ENCODE assay signal across 7 cellular contexts in genomic region chrX:68146054-68146453, GRCh38.
A peak's percentile ranks its signal among the peaks of the same experiment; 100 is the strongest.
DNase-seq lines count a peak whose midpoint lies in the region; ATAC-seq, FAIRE-seq and TF ChIP-seq lines count a peak whose summit lies in the region.

No MANE protein-coding gene starts in this region.

- H3K9me3 ChIP-seq in H1 (ENCODE audit: insufficient read depth in 2 of 2, low read depth in 1 of 2, low read length in 1 of 2): no peaks in the 10 kb centered on the region

- H4K8ac ChIP-seq in H1 (ENCODE audit: extremely low read depth, insufficient read depth, low read length): no peak overlapping the region

- H4K91ac ChIP-seq in H1 (replicated peaks; ENCODE audit: insufficient read length, low read length): no peak overlapping the region

- POLR2A ChIA-PET in H1 (lab: Charles Lee; ENCODE audit: partially characterized antibody): no interaction called here

- no peak overlapping the region for H3K4ac ChIP-seq in H1 (replicated peaks; ENCODE audit: insufficient read length, low read depth, low read length)

- no peaks in the 10 kb centered on the region for H3K36me3 ChIP-seq in H1 (ENCODE audit: control insufficient read depth in 2 of 4, insufficient read depth in 4 of 4, low read length in 3 of 4)

- H3K18ac ChIP-seq in H1 (ENCODE audit: extremely low read depth, low read length): no peak overlapping the region

- peak; percentile 5 for TF ChIP-seq CTCF in GM20000 (IDR thresholded peaks at IDR 0.05; ENCODE audit: extremely low read depth, missing control alignments)
- peak in 2 of 3 experiments; percentile 14 to 41; a peak in 2 of 4 replicates for TF ChIP-seq CTCF in H1 (IDR thresholded peaks at IDR 0.05; ENCODE audit: control extremely low read depth in 1 of 3, insufficient read depth in 1 of 3, low read depth in 1 of 3, low read length in 3 of 3)

- H2AFZ ChIP-seq in H1 (ENCODE audit: low read length): no peak overlapping the region

- peak; percentile 7 for FAIRE-seq in H1 (lab: Jason Lieb, UNC)

- no peak overlapping the region for H4K5ac ChIP-seq in H1 (ENCODE audit: insufficient read length, low read depth, low read length)

- TF ChIP-seq POLR2A in H1 (IDR thresholded peaks at IDR 0.05; ENCODE audit: control extremely low read depth in 1 of 2, low read depth in 2 of 2, low read length in 2 of 2): no peak

- ATAC-seq in GM21447 (IDR thresholded peaks at IDR 0.05; ENCODE audit: unreplicated experiment): no peak

- H2BK120ac ChIP-seq in H1 (replicated peaks; ENCODE audit: low read depth, low read length): no peak overlapping the region

- DNase-seq in GM20000 (ENCODE audit: low spot score): no peak
- peak; percentile 11 to 59 for DNase-seq in NCI-H526 (lab: John Stamatoyannopoulos, UW)
- DNase-seq in H1 (ENCODE audit: low read depth in 1 of 2, low spot score in 2 of 2): no peak
- peak; percentile 11 for DNase-seq in pulmonary artery endothelial cell (ENCODE audit: low read depth, low spot score)
- no peak for DNase-seq in stimulated activated CD8-positive, alpha-beta memory T cell treated with anti-CD3 and anti-CD28 coated beads, Interleukin-4, amount 100 ng/mL, for 48 hours
- DNase-seq in middle frontal gyrus (ENCODE audit: extremely low spot score, low spot score): no peak

- H2AK5ac ChIP-seq in H1 (ENCODE audit: low read depth, low read length): no peak overlapping the region

- no peak overlapping the region for H3K56ac ChIP-seq in H1 (replicated peaks; ENCODE audit: insufficient read length, low read depth, low read length)

- no peak for TF ChIP-seq EP300 in H1 (IDR thresholded peaks at IDR 0.05; ENCODE audit: borderline replicate concordance in 1 of 2, low read depth in 2 of 2, low read length in 2 of 2)

- H3K4me2 ChIP-seq in H1 (ENCODE audit: insufficient read depth in 1 of 2, low read depth in 2 of 2, low read length in 2 of 2): no peak overlapping the region

- H3K4me1 ChIP-seq in H1 (replicated peaks in 1 of 4; ENCODE audit: control insufficient read depth in 3 of 4, insufficient read depth in 4 of 4, low read length in 3 of 4): no peaks in the 10 kb centered on the region

- no peak overlapping the region for H2BK15ac ChIP-seq in H1 (ENCODE audit: low read length)

- H3K27me3 ChIP-seq in H1 (replicated peaks in 1 of 4; ENCODE audit: control insufficient read depth in 3 of 4, extremely low read depth in 1 of 4, insufficient read depth in 3 of 4, low read length in 3 of 4): no peaks in the 10 kb centered on the region

- 29% methylated on average over 2 of the region's 2 CpGs; no CpG with 5 or more reads in 1 of the 2 experiments for WGBS in H1 (ENCODE audit: extremely low coverage in 1 of 2, insufficient coverage in 1 of 2, insufficient read length in 1 of 2, insufficient replicate concordance in 2 of 2, low coverage in 1 of 2, low lambda C conversion rate in 2 of 2, missing lambda C conversion rate in 1 of 2), 2 experiments

- H2BK5ac ChIP-seq in H1 (ENCODE audit: low read depth, low read length): no peak overlapping the region

- H3K14ac ChIP-seq in H1 (ENCODE audit: insufficient read length): no peak overlapping the region

- H2BK12ac ChIP-seq in H1 (ENCODE audit: low read depth, low read length): no peak overlapping the region

- no peaks in the 10 kb centered on the region for H3K79me2 ChIP-seq in H1 (ENCODE audit: control insufficient read depth in 1 of 2, insufficient read depth in 2 of 2, low read length in 2 of 2)

- no peak overlapping the region for H3K23ac ChIP-seq in H1 (ENCODE audit: insufficient read length)

- H3K27ac ChIP-seq in H1 (ENCODE audit: low read depth, low read length): no peak overlapping the region

- TF ChIP-seq RAD21 in H1 (IDR thresholded peaks at IDR 0.05 in 1 of 2, conservative IDR thresholded peaks at IDR 0.05 in 1 of 2; ENCODE audit: low read depth in 2 of 2, low read length in 2 of 2): peak; percentile 53 to 70

- no peak overlapping the region for H3K9ac ChIP-seq in H1 (replicated peaks in 1 of 4; ENCODE audit: extremely low read depth in 1 of 4, low read depth in 3 of 4, low read length in 3 of 4)

- H3K4me3 ChIP-seq in H1 (ENCODE audit: extremely low read depth in 1 of 4, insufficient read depth in 2 of 4, low read depth in 3 of 4, low read length in 4 of 4): no peak overlapping the region

- H4K20me1 ChIP-seq in H1 (replicated peaks in 1 of 2; ENCODE audit: control insufficient read depth in 1 of 2, insufficient read depth in 2 of 2, low read length in 2 of 2): no peaks in the 10 kb centered on the region

- no peaks in the 10 kb centered on the region for H3K79me1 ChIP-seq in H1 (ENCODE audit: low read depth, low read length)

- CTCF ChIA-PET in H1 (lab: Charles Lee; ENCODE audit: partially characterized antibody): interaction anchor here (0.8 to 2.3 kb wide), 12 partner anchors 13 to 538 kb away, joined by 3 to 9 read pairs (median 3); no protein-coding TSS in a partner anchor

- no peak overlapping the region for H2BK20ac ChIP-seq in H1 (ENCODE audit: low read length)

- no peaks in the 10 kb centered on the region for H3K23me2 ChIP-seq in H1 (ENCODE audit: low read depth, low read length)

TF ChIP-seq in H1, 55 proteins besides CTCF, POLR2A, EP300 and RAD21 (continues in another document):
- TF ChIP-seq SIN3A (conservative IDR thresholded peaks at IDR 0.05 in 1 of 2, IDR thresholded peaks at IDR 0.05 in 1 of 2; ENCODE audit: low read depth in 1 of 2, low read length in 2 of 2) (no peak), RFX5 (IDR thresholded peaks at IDR 0.05; ENCODE audit: borderline replicate concordance, low read depth, low read length) (no peak), EZH2 (IDR thresholded peaks at IDR 0.05; ENCODE audit: low read depth, low read length, severe bottlenecking) (no peak), ATF2 (IDR thresholded peaks at IDR 0.05; ENCODE audit: low read length) (no peak), CEBPB (IDR thresholded peaks at IDR 0.05; ENCODE audit: low read depth, low read length) (no peak), MAFK (IDR thresholded peaks at IDR 0.05; ENCODE audit: low read depth, low read length) (no peak), BACH1 (IDR thresholded peaks at IDR 0.05; ENCODE audit: low read length) (no peak)
- TF ChIP-seq, protein P1, sequence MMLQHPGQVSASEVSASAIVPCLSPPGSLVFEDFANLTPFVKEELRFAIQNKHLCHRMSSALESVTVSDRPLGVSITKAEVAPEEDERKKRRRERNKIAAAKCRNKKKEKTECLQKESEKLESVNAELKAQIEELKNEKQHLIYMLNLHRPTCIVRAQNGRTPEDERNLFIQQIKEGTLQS (IDR thresholded peaks at IDR 0.05; ENCODE audit: insufficient read depth, low read depth, low read length): no peak

Comparison
In these comparisons a context has a peak if more than half of its experiments do, and no peak if none do; other contexts are left out.
1. DNase-seq: peak in NCI-H526 (2 of 2) and pulmonary artery endothelial cell (single experiment); none in GM20000 (single experiment), H1 (0 of 2), stimulated activated CD8-positive, alpha-beta memory T cell treated with anti-CD3 and anti-CD28 coated beads, Interleukin-4, amount 100 ng/mL, for 48 hours (single experiment) and middle frontal gyrus (single experiment).